In the genomic region with DNA sequence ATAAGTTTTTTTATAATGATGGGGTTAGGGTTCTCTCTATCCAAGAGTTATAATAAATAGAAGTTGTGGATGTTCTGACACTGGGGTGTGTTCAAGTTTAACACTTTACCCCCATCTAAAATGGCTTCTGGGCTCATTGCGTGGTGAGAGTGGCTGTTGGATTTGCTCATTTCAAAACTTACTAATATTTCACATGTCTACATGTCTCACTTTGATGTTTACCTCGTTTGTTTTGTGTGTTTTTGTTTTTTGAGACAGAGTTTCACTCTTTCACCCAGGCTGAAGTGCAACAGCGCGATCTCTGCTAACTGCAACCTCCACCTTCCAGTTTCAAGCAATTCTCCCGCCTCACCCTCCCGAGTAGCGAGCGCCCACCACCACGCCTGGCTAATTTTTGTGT, we compare ENCODE assay signal across 18 cellular contexts. TPM values are rescaled to one million over a fixed set of nuclear protein-coding genes. Genes with fewer than 3 reads are reported as not detected.
DNase-seq lines count a peak whose midpoint lies in the region; ATAC-seq and TF ChIP-seq lines count a peak whose summit lies in the region.
"Had no signal": no experiment of that assay in that cellular context is flagged by ENCODE, and none has a peak within 500 bp of the region (broad histone marks: within the 10 kb centered on the region; RNA-seq: fewer than 3 reads in every experiment).

No MANE protein-coding gene starts in this region.

- DNase-seq in activated naive CD4-positive, alpha-beta T cell treated with Interleukin-2 at 50 U/mL for 16 hours: no peak
- DNase-seq in activated CD4-positive, alpha-beta memory T cell treated with anti-CD3 and anti-CD28 coated beads, Interleukin-2, amount 10 ng/mL, durations not matched to agents 7 days and 5 days: no peak
- no peak for DNase-seq in central memory CD8-positive, alpha-beta T cell (ENCODE audit: low spot score in 2 of 2)
- DNase-seq in activated CD4-positive, CD25-positive, alpha-beta regulatory T cell (lab: John Stamatoyannopoulos, UW): no peak
- DNase-seq in SIG-M5 (lab: John Stamatoyannopoulos, UW) (no peak), left ventricle myocardium inferior (no peak)
- DNase-seq: DND-41, KBM-7, NCI-H1417 treated with DMSO at 0.1 percent for 48 hours, NCI-H2029, NCI-H2171, NCI-H446, NCI-H69, SHP77 had no signal

- no peak overlapping the region for H3K27ac Mint-ChIP-seq in activated naive CD4-positive, alpha-beta T cell treated with anti-CD3 and anti-CD28 coated beads, Interleukin-2, amount 50 U/mL, for 24 hours
- H3K27ac Mint-ChIP-seq in activated CD4-positive, alpha-beta memory T cell treated with anti-CD3 and anti-CD28 coated beads, Interleukin-2, amount 10 ng/mL, durations not matched to agents 7 days and 5 days: peak overlapping the region; percentile 67
- H3K27ac Mint-ChIP-seq in central memory CD8-positive, alpha-beta T cell (ENCODE audit: low read depth): no peak overlapping the region
- H3K27ac Mint-ChIP-seq: B cell, GM23338 had no signal

- ATAC-seq in central memory CD8-positive, alpha-beta T cell (replicated peaks; ENCODE audit: extremely low read depth, poor library complexity, severe bottlenecking): no peak
- ATAC-seq: GM23338 had no signal

- POLR2A ChIA-PET in activated CD4-positive, alpha-beta memory T cell treated with anti-CD3 and anti-CD28 coated beads, Interleukin-2, amount 10 ng/mL, durations not matched to agents 7 days and 5 days (lab: Charles Lee): interaction anchor here (1.2 kb wide), 1 partner anchor 65 kb away, joined by 5 read pairs; no protein-coding TSS in a partner anchor

- peak overlapping the region; percentile 22 for H3K4me3 ChIP-seq in Loucy (ENCODE audit: low read length, poor library complexity, severe bottlenecking)
- H3K4me3 ChIP-seq in left ventricle myocardium inferior: no peak overlapping the region
- H3K4me3 ChIP-seq: GM23338 had no signal

- peak overlapping the region; percentile 26 for H3K4me3 Mint-ChIP-seq in activated naive CD4-positive, alpha-beta T cell treated with anti-CD3 and anti-CD28 coated beads, Interleukin-2, amount 50 U/mL, for 24 hours
- peak overlapping the region; percentile 42 for H3K4me3 Mint-ChIP-seq in activated CD4-positive, alpha-beta memory T cell treated with anti-CD3 and anti-CD28 coated beads, Interleukin-2, amount 10 ng/mL, durations not matched to agents 7 days and 5 days
- H3K4me3 Mint-ChIP-seq in central memory CD8-positive, alpha-beta T cell: peak overlapping the region; percentile 23
- H3K4me3 Mint-ChIP-seq: B cell, GM23338 had no signal

- H3K9ac ChIP-seq in Loucy (ENCODE audit: low read depth, low read length, poor library complexity, severe bottlenecking): no peak overlapping the region

- intact Hi-C loops in left ventricle myocardium inferior (cut with micrococcal nuclease): no loop called here

- peaks cover 96% of the 10 kb centered on the region for H3K79me2 ChIP-seq in Loucy (ENCODE audit: insufficient read depth, low read length)

- peak overlapping the region; percentile 77 for H3K4me2 ChIP-seq in Loucy (ENCODE audit: low read depth, low read length, poor library complexity, severe bottlenecking)
- H3K4me2 ChIP-seq: GM23338 had no signal

- H3K9me2 ChIP-seq in Loucy (replicated peaks; ENCODE audit: low read depth, low read length): no peaks in the 10 kb centered on the region

- H3K9me3 Mint-ChIP-seq in activated naive CD4-positive, alpha-beta T cell treated with anti-CD3 and anti-CD28 coated beads, Interleukin-2, amount 50 U/mL, for 24 hours: no peaks in the 10 kb centered on the region
- peaks cover 7% of the 10 kb centered on the region for H3K9me3 Mint-ChIP-seq in activated CD4-positive, alpha-beta memory T cell treated with anti-CD3 and anti-CD28 coated beads, Interleukin-2, amount 10 ng/mL, durations not matched to agents 7 days and 5 days
- H3K9me3 Mint-ChIP-seq in central memory CD8-positive, alpha-beta T cell: peaks cover 5% of the 10 kb centered on the region

- H3F3A ChIP-seq in Loucy (ENCODE audit: low read depth): no peaks in the 10 kb centered on the region; the same call in 1 of the 2 replicates

- no peaks in the 10 kb centered on the region for H3K27me3 Mint-ChIP-seq in activated naive CD4-positive, alpha-beta T cell treated with anti-CD3 and anti-CD28 coated beads, Interleukin-2, amount 50 U/mL, for 24 hours
- H3K27me3 Mint-ChIP-seq in activated CD4-positive, alpha-beta memory T cell treated with anti-CD3 and anti-CD28 coated beads, Interleukin-2, amount 10 ng/mL, durations not matched to agents 7 days and 5 days: no peaks in the 10 kb centered on the region
- no peaks in the 10 kb centered on the region for H3K27me3 Mint-ChIP-seq in central memory CD8-positive, alpha-beta T cell
- H3K27me3 Mint-ChIP-seq: B cell had no signal

- H3K36me3 Mint-ChIP-seq in activated naive CD4-positive, alpha-beta T cell treated with anti-CD3 and anti-CD28 coated beads, Interleukin-2, amount 50 U/mL, for 24 hours: peaks cover 17% of the 10 kb centered on the region
- H3K36me3 Mint-ChIP-seq in activated CD4-positive, alpha-beta memory T cell treated with anti-CD3 and anti-CD28 coated beads, Interleukin-2, amount 10 ng/mL, durations not matched to agents 7 days and 5 days (ENCODE audit: low read depth): peaks cover 56% of the 10 kb centered on the region
- H3K36me3 Mint-ChIP-seq in central memory CD8-positive, alpha-beta T cell (ENCODE audit: insufficient read depth): peaks cover 23% of the 10 kb centered on the region

- H3K27ac ChIP-seq in left ventricle myocardium inferior (replicated peaks): no peak overlapping the region

- peaks cover 59% of the 10 kb centered on the region for H4K20me1 ChIP-seq in Loucy (ENCODE audit: insufficient read depth, low read length, poor library complexity, severe bottlenecking)

- H3K9me3 ChIP-seq in Loucy (ENCODE audit: insufficient read depth, low read depth, low read length) (no peaks in the 10 kb centered on the region), left ventricle myocardium inferior (replicated peaks) (peaks cover 4% of the 10 kb centered on the region)

- H3K27me3 ChIP-seq in Loucy (ENCODE audit: insufficient read depth, low read length, poor library complexity, severe bottlenecking) (no peaks in the 10 kb centered on the region), left ventricle myocardium inferior (ENCODE audit: low read depth) (no peaks in the 10 kb centered on the region)

- H3K36me3 ChIP-seq in Loucy (ENCODE audit: insufficient read depth, low read length): peaks cover 22% of the 10 kb centered on the region; the same call in 1 of the 2 replicates
- peaks cover 24% of the 10 kb centered on the region for H3K36me3 ChIP-seq in left ventricle myocardium inferior

- peaks cover 64% of the 10 kb centered on the region for H3K4me1 Mint-ChIP-seq in activated naive CD4-positive, alpha-beta T cell treated with anti-CD3 and anti-CD28 coated beads, Interleukin-2, amount 50 U/mL, for 24 hours
- H3K4me1 Mint-ChIP-seq in activated CD4-positive, alpha-beta memory T cell treated with anti-CD3 and anti-CD28 coated beads, Interleukin-2, amount 10 ng/mL, durations not matched to agents 7 days and 5 days: peaks cover 70% of the 10 kb centered on the region
- H3K4me1 Mint-ChIP-seq in central memory CD8-positive, alpha-beta T cell: peaks cover 55% of the 10 kb centered on the region

- H2AFZ ChIP-seq in Loucy (ENCODE audit: low read length): no peak overlapping the region
- H2AFZ ChIP-seq: GM23338 had no signal

- TF ChIP-seq CTCF in Loucy (conservative IDR thresholded peaks at IDR 0.05; ENCODE audit: low read length) (no peak), left ventricle myocardium inferior (IDR thresholded peaks at IDR 0.05; ENCODE audit: borderline replicate concordance) (no peak)

- CTCF ChIA-PET in activated CD4-positive, alpha-beta memory T cell treated with anti-CD3 and anti-CD28 coated beads, Interleukin-2, amount 10 ng/mL, durations not matched to agents 7 days and 5 days (lab: Charles Lee): no interaction called here

- H3K4me1 ChIP-seq in Loucy (ENCODE audit: insufficient read depth, low read length, poor library complexity, severe bottlenecking): peaks cover 52% of the 10 kb centered on the region
- peaks cover 44% of the 10 kb centered on the region for H3K4me1 ChIP-seq in left ventricle myocardium inferior

RNA-seq across cellular contexts. Expression of gene RRP1B, which starts 3.7 kb away (rescaled TPM):
- total RNA-seq in activated CD4-positive, alpha-beta memory T cell treated with anti-CD3 and anti-CD28 coated beads, Interleukin-2, amount 10 ng/mL, durations not matched to agents 7 days and 5 days: 10 to 100 TPM; 43.3 to 43.7 TPM
- 8.9 TPM for total RNA-seq in left ventricle myocardium inferior

RNA-seq across cellular contexts. Expression of gene HSF2BP, which starts 3.7 kb away (rescaled TPM):
- total RNA-seq in activated CD4-positive, alpha-beta memory T cell treated with anti-CD3 and anti-CD28 coated beads, Interleukin-2, amount 10 ng/mL, durations not matched to agents 7 days and 5 days: under 1 TPM; 0.15 to 0.40 TPM
- total RNA-seq in left ventricle myocardium inferior: 0.16 TPM

RNA-seq across cellular contexts. Expression of gene PDXK, which starts 55.9 kb away (rescaled TPM):
- 10 to 100 TPM; 94.1 to 95.0 TPM for total RNA-seq in activated CD4-positive, alpha-beta memory T cell treated with anti-CD3 and anti-CD28 coated beads, Interleukin-2, amount 10 ng/mL, durations not matched to agents 7 days and 5 days
- 88.4 TPM for total RNA-seq in left ventricle myocardium inferior
